ENCODE assay signal across 9 cellular contexts in genomic region chr4:140790765-140791164, GRCh38. TPM values are rescaled to one million over a fixed set of nuclear protein-coding genes. Genes with fewer than 3 reads are reported as not detected.
DNase-seq lines count a peak whose midpoint lies in the region; ATAC-seq, FAIRE-seq and TF ChIP-seq lines count a peak whose summit lies in the region.
"Had no signal": no experiment of that assay in that cellular context is flagged by ENCODE, and none has a peak within 500 bp of the region (broad histone marks: within the 10 kb centered on the region; RNA-seq: fewer than 3 reads in every experiment).

No MANE protein-coding gene starts in this region.

- H3K9me3 Mint-ChIP-seq in Calu3 (ENCODE audit: low read depth, unreplicated experiment), result no peaks in the 10 kb centered on the region

- H3K4me3 Mint-ChIP-seq in Calu3 (ENCODE audit: low read depth, unreplicated experiment), result no peak overlapping the region
- H3K4me3 Mint-ChIP-seq: activated naive CD8-positive, alpha-beta T cell had no signal

- no peaks in the 10 kb centered on the region for H3K27me3 ChIP-seq in keratinocyte (ENCODE audit: control insufficient read depth, extremely low read depth, insufficient read depth, low read length)

- dilution Hi-C loops in keratinocyte (cut with MboI; ENCODE audit: extremely low pct_ligation_motif_present, low sequenced_read_pairs), result no loop called here

- intact Hi-C loops in Calu3 (cut with micrococcal nuclease; ENCODE audit: unreplicated experiment), result no loop called here

- peak overlapping the region; percentile 17 for H3K4me2 ChIP-seq in keratinocyte (ENCODE audit: control insufficient read depth, extremely low read depth, insufficient read depth, low read depth, low read length)

- no peak overlapping the region for H2AFZ ChIP-seq in keratinocyte (ENCODE audit: control insufficient read depth, low read length)

- CTCF ChIA-PET in Calu3 (lab: Charles Lee), result no interaction called here

- FAIRE-seq in keratinocyte (lab: Jason Lieb, UNC), result peak; percentile 80

- no peaks in the 10 kb centered on the region for H3K9me3 ChIP-seq in keratinocyte (ENCODE audit: control insufficient read depth, low read depth, low read length)

- no peak overlapping the region for H3K27ac Mint-ChIP-seq in Calu3 (ENCODE audit: unreplicated experiment)
- H3K27ac Mint-ChIP-seq: activated naive CD8-positive, alpha-beta T cell had no signal

- H3K79me2 ChIP-seq in keratinocyte (ENCODE audit: control insufficient read depth, insufficient read depth, low read length), result no peaks in the 10 kb centered on the region

- peaks cover 34% of the 10 kb centered on the region for H3K27me3 Mint-ChIP-seq in Calu3 (ENCODE audit: unreplicated experiment)

- H4K20me1 ChIP-seq in keratinocyte (ENCODE audit: control insufficient read depth, extremely low read depth, insufficient read depth, low read length), result no peaks in the 10 kb centered on the region

- BruUV-seq in Calu3 (replicated peaks; lab: Mats Ljungman, UMichigan), result no TSS peak

- H3K9ac ChIP-seq in keratinocyte (ENCODE audit: control insufficient read depth, extremely low read depth, insufficient read depth, low read length), result no peak overlapping the region

- H3K36me3 ChIP-seq in keratinocyte (ENCODE audit: control insufficient read depth in 2 of 2, extremely low read depth in 1 of 2, insufficient read depth in 2 of 2, low read length in 2 of 2), result no peaks in the 10 kb centered on the region

- H3K36me3 Mint-ChIP-seq in Calu3 (ENCODE audit: insufficient read depth, unreplicated experiment), result no peaks in the 10 kb centered on the region
- H3K36me3 Mint-ChIP-seq: activated naive CD8-positive, alpha-beta T cell had no signal

- H3K4me3 ChIP-seq in keratinocyte (ENCODE audit: control insufficient read depth in 2 of 3, extremely low read depth in 1 of 3, insufficient read depth in 2 of 3, low read depth in 1 of 3, low read length in 3 of 3), result no peak overlapping the region

- no peaks in the 10 kb centered on the region for H3K9me1 ChIP-seq in keratinocyte (ENCODE audit: control insufficient read depth, extremely low read depth, insufficient read depth, low read length)

- H3K4me1 Mint-ChIP-seq in Calu3 (ENCODE audit: low read depth, unreplicated experiment), result no peaks in the 10 kb centered on the region

- ATAC-seq in GM18499 (IDR thresholded peaks at IDR 0.05; ENCODE audit: insufficient read depth, unreplicated experiment), result peak; percentile 79
- peak; percentile 63 for ATAC-seq in HG02571 (IDR thresholded peaks at IDR 0.05; ENCODE audit: unreplicated experiment)

- DNase-seq in MV-4-11 (lab: John Stamatoyannopoulos, UW), result peak; percentile 98
- DNase-seq in keratinocyte (ENCODE audit: low read depth, low spot score), result peak; percentile 26
- DNase-seq in Calu3, result no peak
- no peak for DNase-seq in KG1 (lab: John Stamatoyannopoulos, UW)
- no peak for DNase-seq in NCI-H1417 treated with DMSO at 0.1 percent for 48 hours (lab: John Stamatoyannopoulos, UW)
- no peak for DNase-seq in DMS53 treated with DMSO at 0.1 percent for 48 hours (lab: John Stamatoyannopoulos, UW; ENCODE audit: unreplicated experiment)

- peaks cover 18% of the 10 kb centered on the region for H3K4me1 ChIP-seq in keratinocyte (ENCODE audit: control insufficient read depth, extremely low read depth, insufficient read depth, low read length)

- H3K27ac ChIP-seq in keratinocyte (ENCODE audit: control insufficient read depth, insufficient read depth, low read length), result peak overlapping the region; percentile 55

- TF ChIP-seq CTCF in keratinocyte (optimal IDR thresholded peaks at IDR 0.05 in 1 of 3, IDR thresholded peaks at IDR 0.05 in 1 of 3, conservative IDR thresholded peaks at IDR 0.05 in 1 of 3; ENCODE audit: extremely low read depth in 1 of 3, insufficient read depth in 2 of 3, low read length in 3 of 3), result no peak
- TF ChIP-seq CTCF in Calu3 (IDR thresholded peaks at IDR 0.05; ENCODE audit: unreplicated experiment), result no peak

RNA-seq across cellular contexts. Expression of gene TBC1D9, which starts 34.6 kb away (rescaled TPM):
- 9.0 to 14.7 TPM (median 11.6 TPM) in 3 replicates for polyA plus RNA-seq in keratinocyte
- 15.5 TPM for polyA plus RNA-seq in keratinocyte (2011; ENCODE audit: low read depth)
- 10.8 and 15.6 TPM in 2 replicates for polyA plus RNA-seq in keratinocyte (2011; cell fraction: cytosol; rRNA removed)
- 21.1 and 22.8 TPM in 2 replicates for polyA plus RNA-seq in keratinocyte (2011; cell fraction: nucleus; rRNA removed)
- polyA plus RNA-seq in keratinocyte (2012; ENCODE audit: low replicate concordance), result 8.5 and 14.5 TPM in 2 replicates
- polyA minus RNA-seq in keratinocyte, result 10.7 to 30.3 TPM (median 28.9 TPM) in 3 replicates
- 20.9 TPM for polyA minus RNA-seq in keratinocyte (2011; cell fraction: cytosol; rRNA and poly(A)+ RNA removed)
- polyA minus RNA-seq in keratinocyte (2011; cell fraction: nucleus; rRNA and poly(A)+ RNA removed), result 34.7 and 49.0 TPM in 2 replicates
- total RNA-seq in Calu3 (2022), result 7.5 and 9.4 TPM in 2 replicates

Comparison
In these comparisons a context has a peak if more than half of its experiments do, and no peak if none do; other contexts are left out.
1. DNase-seq: peak in MV-4-11 (single experiment) and keratinocyte (single experiment); none in Calu3 (single experiment), KG1 (single experiment), NCI-H1417 treated with DMSO at 0.1 percent for 48 hours (single experiment) and DMS53 treated with DMSO at 0.1 percent for 48 hours (single experiment).